Comparison of ENCODE assay signal across 1 cellular context in genomic region chr5:156892864-156893263, GRCh38.
TF ChIP-seq lines count a peak whose summit lies in the region.

No MANE protein-coding gene starts in this region.

TF ChIP-seq in GM12878, 131 proteins besides CTCF, POLR2A, EP300 and RAD21:
- no peak for TF ChIP-seq NFIC (IDR thresholded peaks at IDR 0.05; ENCODE audit: low read depth, low read length)
- TF ChIP-seq NR2C1 (IDR thresholded peaks at IDR 0.05): no peak
